27 cellular contexts compared by ENCODE assay signal in genomic region chr2:43309935-43310334, GRCh38.
"Had no signal": no experiment of that assay in that cellular context is flagged by ENCODE, and none has a peak within 500 bp of the region (broad histone marks: within the 10 kb centered on the region; RNA-seq: fewer than 3 reads in every experiment).

No MANE protein-coding gene starts in this region.

- FAIRE-seq: bronchial epithelial cell, frontal cortex had no signal

- H3K27ac ChIP-seq: dorsolateral prefrontal cortex, WERI-Rb-1 had no signal

- H3K4me3 ChIP-seq: coronary artery, dorsolateral prefrontal cortex had no signal

- DNase-seq: activated B cell treated with CpG ODN at 0.5 μM for 24 hours; activated CD4-positive, alpha-beta T cell treated with anti-CD3 and anti-CD28 coated beads for 48 hours; activated CD4-positive, alpha-beta T cell treated with anti-CD3 and anti-CD28 coated beads, Interleukin-2, amount 50 U/mL, for 1 hour; activated CD4-positive, alpha-beta T cell treated with anti-CD3 and anti-CD28 coated beads, Interleukin-2, amount 50 U/mL, for 48 hours; activated CD8-positive, alpha-beta memory T cell treated with anti-CD3 and anti-CD28 coated beads for 24 hours; activated CD8-positive, alpha-beta T cell treated with anti-CD3 and anti-CD28 coated beads for 36 hours; activated effector memory CD4-positive, alpha-beta T cell treated with Interleukin-2 at 50 U/mL for 16 hours; activated gamma-delta T cell treated with Interleukin-2 at 50 U/mL for 16 hours; activated naive CD4-positive, alpha-beta T cell treated with anti-CD3 and anti-CD28 coated beads, Interleukin-2, amount 50 U/mL, for 16 hours; activated naive CD4-positive, alpha-beta T cell treated with Interleukin-2 at 50 U/mL for 16 hours; activated T-cell treated with anti-CD3 and anti-CD28 coated beads, Interleukin-2, amount 50 U/mL, for 4 hours; amniotic stem cell; anterior cingulate cortex; dorsolateral prefrontal cortex; effector memory CD4-positive, alpha-beta T cell; endodermal cell; foreskin fibroblast; T-helper 1 cell; T-helper 17 cell; T1000; WERI-Rb-1 had no signal

- H3K27me3 ChIP-seq: dorsolateral prefrontal cortex had no signal

- ATAC-seq: activated CD4-positive, CD25-positive, alpha-beta regulatory T cell treated with anti-CD3 and anti-CD28 coated beads, Interleukin-2, amount 50 U/mL, for 24 hours; activated CD8-positive, alpha-beta T cell treated with anti-CD3 and anti-CD28 coated beads for 36 hours; activated T-cell treated with anti-CD3 and anti-CD28 coated beads, Interleukin-2, amount 50 U/mL, for 4 hours; activated T-helper 17 cell treated with anti-CD3 and anti-CD28 coated beads, Interleukin-2, amount 50 U/mL, for 72 hours; esophagus mucosa; T-helper 17 cell had no signal

- H3K36me3 ChIP-seq: WERI-Rb-1 had no signal
